ENCODE assay signal across 8 cellular contexts in genomic region chr20:43508106-43508505, GRCh38. TPM values are rescaled to one million over a fixed set of nuclear protein-coding genes. Genes with fewer than 3 reads are reported as not detected.
DNase-seq lines count a peak whose midpoint lies in the region; ATAC-seq and TF ChIP-seq lines count a peak whose summit lies in the region.

No MANE protein-coding gene starts in this region.

- TF ChIP-seq CTCF in AG04449 (IDR thresholded peaks at IDR 0.05; ENCODE audit: insufficient read depth, low read length, missing control alignments) (no peak), dorsolateral prefrontal cortex (IDR thresholded peaks at IDR 0.05 in 54 of 56, conservative IDR thresholded peaks at IDR 0.05 in 2 of 56; ENCODE audit: low read depth in 1 of 56, partially characterized antibody in 56 of 56) (no peak)

- H3K9me3 ChIP-seq in HUES64 (ENCODE audit: insufficient read depth, low read depth, low read length) = no peaks in the 10 kb centered on the region
- no peaks in the 10 kb centered on the region for H3K9me3 ChIP-seq in muscle layer of duodenum (ENCODE audit: control insufficient read depth in 1 of 2, low read length in 2 of 2)

- H3K27ac ChIP-seq in HUES64 (ENCODE audit: low read depth, low read length) (no peak overlapping the region), dorsolateral prefrontal cortex (no peak overlapping the region), muscle layer of duodenum (ENCODE audit: low read length) (no peak overlapping the region)

- POLR2A ChIA-PET in AG04449 (lab: Yijun Ruan, JAX) = interaction anchor here (0.9 kb wide), 1 partner anchor 51 kb away, joined by 3 read pairs; the partner anchor contains the start of gene SRSF6

- CTCF ChIA-PET in AG04449 (lab: Yijun Ruan, JAX) = no interaction called here

- DNase-seq in AG04449 (ENCODE audit: low read depth, low spot score) = no peak
- no peak for DNase-seq in dorsolateral prefrontal cortex
- DNase-seq in SHP77 (lab: John Stamatoyannopoulos, UW) = no peak
- DNase-seq in LoVo (ENCODE audit: low spot score) = no peak

- intact Hi-C loops in dorsolateral prefrontal cortex (cut with DNase I) = no loop called here

- H3K4me3 ChIP-seq in AG04449 (ENCODE audit: low read depth, low read length) (peak overlapping the region; percentile 63), HUES64 (ENCODE audit: low read length) (peak overlapping the region; percentile 65), dorsolateral prefrontal cortex (peak overlapping the region; percentile 39 to 84 (median 67)), muscle layer of duodenum (ENCODE audit: low read depth in 1 of 2, low read length in 2 of 2) (peak overlapping the region; percentile 48 to 86)

- H3K4me1 ChIP-seq in HUES64 (ENCODE audit: insufficient read depth, low read length) (0 out of 2 replicates have a peak, but pooled peaks cover 3% of the 10 kb centered on the region), muscle layer of duodenum (ENCODE audit: control insufficient read depth in 1 of 2, insufficient read depth in 2 of 2, low read length in 2 of 2) (peaks cover 0 to 20% of the 10 kb centered on the region in 2 donors)

- ATAC-seq in GM18873 (IDR thresholded peaks at IDR 0.05; ENCODE audit: low FRiP score, unreplicated experiment) = no peak
- ATAC-seq in HG03457 (IDR thresholded peaks at IDR 0.05; ENCODE audit: unreplicated experiment) = no peak

- H3K36me3 ChIP-seq in HUES64 (ENCODE audit: insufficient read depth, low read length) = no peaks in the 10 kb centered on the region
- H3K36me3 ChIP-seq in muscle layer of duodenum (ENCODE audit: control insufficient read depth in 1 of 2, insufficient read depth in 2 of 2, low read length in 2 of 2) = no peaks in the 10 kb centered on the region

- peak overlapping the region; percentile 51; the same call in 1 of the 2 replicates for H3K9ac ChIP-seq in HUES64 (ENCODE audit: low read depth, low read length)

- H3K27me3 ChIP-seq in HUES64 (ENCODE audit: insufficient read depth, low read length) = peaks cover 31% of the 10 kb centered on the region
- peaks cover 0 to 24% (median 0%) of the 10 kb centered on the region in 45 donors for H3K27me3 ChIP-seq in dorsolateral prefrontal cortex
- peaks cover 9% of the 10 kb centered on the region for H3K27me3 ChIP-seq in muscle layer of duodenum (ENCODE audit: low read depth, low read length)

- 4% methylated on average over 17 of the region's 22 CpGs for WGBS in HUES64

RNA-seq across cellular contexts. Expression of gene L3MBTL1, which starts 0.6 kb away (rescaled TPM):
- polyA plus RNA-seq in HUES64 (2013, experiment 1 of 2) = 3.9 TPM
- 6.0 TPM for polyA plus RNA-seq in HUES64 (2013, experiment 2 of 2)
- total RNA-seq in dorsolateral prefrontal cortex = 10 to 100 TPM; 15.5 to 63.9 (median 41.9) TPM

RNA-seq across cellular contexts. Expression of gene SRSF6, which starts 50.4 kb away (rescaled TPM):
- polyA plus RNA-seq in HUES64 (2013, experiment 1 of 2) = 136 TPM
- polyA plus RNA-seq in HUES64 (2013, experiment 2 of 2) = 121 TPM
- 100 to 1,000 TPM in 24 of 120 experiments, 10 to 100 TPM in 96; 54.0 to 148 (median 87.6) TPM for total RNA-seq in dorsolateral prefrontal cortex

RNA-seq across cellular contexts. Expression of gene SGK2, which starts 50.7 kb away (rescaled TPM):
- polyA plus RNA-seq in HUES64 (2013, experiment 1 of 2) = not detected
- polyA plus RNA-seq in HUES64 (2013, experiment 2 of 2) = 0.57 TPM
- total RNA-seq in dorsolateral prefrontal cortex = 10 to 100 TPM in 89 of 120 experiments, 1 to 10 TPM in 31; 1.9 to 69.2 (median 14.7) TPM
